Comparison of ENCODE assay signal across 26 cellular contexts in the genomic region with DNA sequence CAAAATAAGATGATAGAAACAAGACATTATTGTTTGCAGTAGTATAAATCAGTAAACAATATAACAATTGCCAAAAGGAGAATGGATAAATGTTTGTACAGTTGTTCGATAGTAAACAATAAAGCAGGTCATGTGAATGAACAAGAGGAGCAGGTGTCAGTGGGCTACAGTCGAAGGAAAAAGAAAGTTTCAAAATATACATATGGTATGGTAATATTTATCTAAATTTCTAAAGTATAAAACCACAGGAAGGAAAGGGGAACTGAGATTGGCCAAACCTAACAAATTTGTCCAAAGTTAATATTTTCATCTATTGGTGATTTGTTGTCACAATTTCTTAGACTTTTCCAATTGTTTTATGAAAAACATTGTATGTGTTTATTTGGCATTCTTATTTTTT.
"Had no signal": no experiment of that assay in that cellular context is flagged by ENCODE, and none has a peak within 500 bp of the region (broad histone marks: within the 10 kb centered on the region; RNA-seq: fewer than 3 reads in every experiment).

No MANE protein-coding gene starts in this region.

- DNase-seq: activated CD4-positive, alpha-beta memory T cell treated with anti-CD3 and anti-CD28 coated beads for 36 hours; activated CD4-positive, alpha-beta T cell treated with anti-CD3 and anti-CD28 coated beads for 36 hours; activated CD4-positive, alpha-beta T cell treated with anti-CD3 and anti-CD28 coated beads, Interleukin-2, amount 10 ng/mL, durations not matched to agents 24 days and 14 days; activated CD4-positive, CD25-positive, alpha-beta regulatory T cell; activated CD4-positive, CD25-positive, alpha-beta regulatory T cell treated with anti-CD3 and anti-CD28 coated beads, Interleukin-2, amount 50 U/mL, for 72 hours; activated CD8-positive, alpha-beta memory T cell treated with anti-CD3 and anti-CD28 coated beads, Interleukin-2, amount 10 ng/mL, durations not matched to agents 7 days and 5 days; activated CD8-positive, alpha-beta memory T cell treated with anti-CD3 and anti-CD28 coated beads, Interleukin-2, amount 50 U/mL, for 4 hours; activated CD8-positive, alpha-beta T cell treated with anti-CD3 and anti-CD28 coated beads, Interleukin-2, amount 10 ng/mL, durations not matched to agents 7 days and 5 days; activated effector memory CD4-positive, alpha-beta T cell treated with anti-CD3 and anti-CD28 coated beads, Interleukin-2, amount 50 U/mL, for 16 hours; activated naive CD4-positive, alpha-beta T cell treated with anti-CD3 and anti-CD28 coated beads for 36 hours; activated naive CD8-positive, alpha-beta T cell treated with anti-CD3 and anti-CD28 coated beads for 36 hours; activated naive CD8-positive, alpha-beta T cell treated with anti-CD3 and anti-CD28 coated beads, Interleukin-2, amount 50 U/mL, for 24 hours; activated T-cell treated with anti-CD3 and anti-CD28 coated beads, Interleukin-2, amount 50 U/mL, for 1 hour; activated T-cell treated with anti-CD3 and anti-CD28 coated beads, Interleukin-2, amount 50 U/mL, for 48 hours; adrenal gland; amygdala; aorta; body of pancreas; caudate nucleus; colonic mucosa; effector CD8-positive, alpha-beta T cell; esophagus squamous epithelium; foreskin melanocyte; head of caudate nucleus; hippocampal formation had no signal

- ATAC-seq: activated CD4-positive, alpha-beta T cell treated with anti-CD3 and anti-CD28 coated beads for 36 hours; activated CD8-positive, alpha-beta memory T cell treated with anti-CD3 and anti-CD28 coated beads, Interleukin-2, amount 10 ng/mL, durations not matched to agents 7 days and 5 days; activated CD8-positive, alpha-beta T cell treated with anti-CD3 and anti-CD28 coated beads, Interleukin-2, amount 10 ng/mL, durations not matched to agents 7 days and 5 days; activated naive CD8-positive, alpha-beta T cell treated with anti-CD3 and anti-CD28 coated beads, Interleukin-2, amount 50 U/mL, for 24 hours; body of pancreas; gastroesophageal sphincter had no signal
